Comparison of ENCODE assay signal across 1 cellular context in genomic region chr13:97339019-97339988, GRCh38.
TF ChIP-seq lines count a peak whose summit lies in the region.

No MANE protein-coding gene starts in this region.

TF ChIP-seq in GM23338, 12 proteins besides CTCF, POLR2A, EP300 and RAD21 (continued from another document):
- TF ChIP-seq, protein P1, sequence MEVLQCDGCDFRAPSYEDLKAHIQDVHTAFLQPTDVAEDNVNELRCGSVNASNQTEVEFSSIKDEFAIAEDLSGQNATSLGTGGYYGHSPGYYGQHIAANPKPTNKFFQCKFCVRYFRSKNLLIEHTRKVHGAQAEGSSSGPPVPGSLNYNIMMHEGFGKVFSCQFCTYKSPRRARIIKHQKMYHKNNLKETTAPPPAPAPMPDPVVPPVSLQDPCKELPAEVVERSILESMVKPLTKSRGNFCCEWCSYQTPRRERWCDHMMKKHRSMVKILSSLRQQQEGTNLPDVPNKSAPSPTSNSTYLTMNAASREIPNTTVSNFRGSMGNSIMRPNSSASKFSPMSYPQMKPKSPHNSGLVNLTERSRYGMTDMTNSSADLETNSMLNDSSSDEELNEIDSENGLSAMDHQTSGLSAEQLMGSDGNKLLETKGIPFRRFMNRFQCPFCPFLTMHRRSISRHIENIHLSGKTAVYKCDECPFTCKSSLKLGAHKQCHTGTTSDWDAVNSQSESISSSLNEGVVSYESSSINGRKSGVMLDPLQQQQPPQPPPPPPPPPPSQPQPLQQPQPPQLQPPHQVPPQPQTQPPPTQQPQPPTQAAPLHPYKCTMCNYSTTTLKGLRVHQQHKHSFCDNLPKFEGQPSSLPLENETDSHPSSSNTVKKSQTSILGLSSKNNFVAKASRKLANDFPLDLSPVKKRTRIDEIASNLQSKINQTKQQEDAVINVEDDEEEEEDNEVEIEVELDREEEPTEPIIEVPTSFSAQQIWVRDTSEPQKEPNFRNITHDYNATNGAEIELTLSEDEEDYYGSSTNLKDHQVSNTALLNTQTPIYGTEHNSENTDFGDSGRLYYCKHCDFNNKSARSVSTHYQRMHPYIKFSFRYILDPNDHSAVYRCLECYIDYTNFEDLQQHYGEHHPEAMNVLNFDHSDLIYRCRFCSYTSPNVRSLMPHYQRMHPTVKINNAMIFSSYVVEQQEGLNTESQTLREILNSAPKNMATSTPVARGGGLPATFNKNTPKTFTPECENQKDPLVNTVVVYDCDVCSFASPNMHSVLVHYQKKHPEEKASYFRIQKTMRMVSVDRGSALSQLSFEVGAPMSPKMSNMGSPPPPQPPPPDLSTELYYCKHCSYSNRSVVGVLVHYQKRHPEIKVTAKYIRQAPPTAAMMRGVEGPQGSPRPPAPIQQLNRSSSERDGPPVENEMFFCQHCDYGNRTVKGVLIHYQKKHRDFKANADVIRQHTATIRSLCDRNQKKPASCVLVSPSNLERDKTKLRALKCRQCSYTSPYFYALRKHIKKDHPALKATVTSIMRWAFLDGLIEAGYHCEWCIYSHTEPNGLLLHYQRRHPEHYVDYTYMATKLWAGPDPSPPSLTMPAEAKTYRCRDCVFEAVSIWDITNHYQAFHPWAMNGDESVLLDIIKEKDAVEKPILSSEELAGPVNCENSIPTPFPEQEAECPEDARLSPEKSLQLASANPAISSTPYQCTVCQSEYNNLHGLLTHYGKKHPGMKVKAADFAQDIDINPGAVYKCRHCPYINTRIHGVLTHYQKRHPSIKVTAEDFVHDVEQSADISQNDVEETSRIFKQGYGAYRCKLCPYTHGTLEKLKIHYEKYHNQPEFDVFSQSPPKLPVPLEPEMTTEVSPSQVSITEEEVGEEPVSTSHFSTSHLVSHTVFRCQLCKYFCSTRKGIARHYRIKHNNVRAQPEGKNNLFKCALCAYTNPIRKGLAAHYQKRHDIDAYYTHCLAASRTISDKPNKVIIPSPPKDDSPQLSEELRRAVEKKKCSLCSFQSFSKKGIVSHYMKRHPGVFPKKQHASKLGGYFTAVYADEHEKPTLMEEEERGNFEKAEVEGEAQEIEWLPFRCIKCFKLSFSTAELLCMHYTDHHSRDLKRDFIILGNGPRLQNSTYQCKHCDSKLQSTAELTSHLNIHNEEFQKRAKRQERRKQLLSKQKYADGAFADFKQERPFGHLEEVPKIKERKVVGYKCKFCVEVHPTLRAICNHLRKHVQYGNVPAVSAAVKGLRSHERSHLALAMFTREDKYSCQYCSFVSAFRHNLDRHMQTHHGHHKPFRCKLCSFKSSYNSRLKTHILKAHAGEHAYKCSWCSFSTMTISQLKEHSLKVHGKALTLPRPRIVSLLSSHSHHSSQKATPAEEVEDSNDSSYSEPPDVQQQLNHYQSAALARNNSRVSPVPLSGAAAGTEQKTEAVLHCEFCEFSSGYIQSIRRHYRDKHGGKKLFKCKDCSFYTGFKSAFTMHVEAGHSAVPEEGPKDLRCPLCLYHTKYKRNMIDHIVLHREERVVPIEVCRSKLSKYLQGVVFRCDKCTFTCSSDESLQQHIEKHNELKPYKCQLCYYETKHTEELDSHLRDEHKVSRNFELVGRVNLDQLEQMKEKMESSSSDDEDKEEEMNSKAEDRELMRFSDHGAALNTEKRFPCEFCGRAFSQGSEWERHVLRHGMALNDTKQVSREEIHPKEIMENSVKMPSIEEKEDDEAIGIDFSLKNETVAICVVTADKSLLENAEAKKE (CRISPR knock-in tag; IDR thresholded peaks at IDR 0.05), result no peak
- TF ChIP-seq ZNF331 (CRISPR knock-in tag; IDR thresholded peaks at IDR 0.05; ENCODE audit: low read depth) (no peak), CREB1 (CRISPR knock-in tag; IDR thresholded peaks at IDR 0.05; ENCODE audit: low read depth) (no peak), ZNF114 (CRISPR knock-in tag; IDR thresholded peaks at IDR 0.05) (no peak), STAT1 (IDR thresholded peaks at IDR 0.05; ENCODE audit: unreplicated experiment) (no peak), NANOG (IDR thresholded peaks at IDR 0.05; ENCODE audit: borderline replicate concordance) (no peak), POLR2AphosphoS5 (IDR thresholded peaks at IDR 0.05; ENCODE audit: low read depth) (no peak), ETS1 (IDR thresholded peaks at IDR 0.05) (no peak)
- TF ChIP-seq, protein P2, sequence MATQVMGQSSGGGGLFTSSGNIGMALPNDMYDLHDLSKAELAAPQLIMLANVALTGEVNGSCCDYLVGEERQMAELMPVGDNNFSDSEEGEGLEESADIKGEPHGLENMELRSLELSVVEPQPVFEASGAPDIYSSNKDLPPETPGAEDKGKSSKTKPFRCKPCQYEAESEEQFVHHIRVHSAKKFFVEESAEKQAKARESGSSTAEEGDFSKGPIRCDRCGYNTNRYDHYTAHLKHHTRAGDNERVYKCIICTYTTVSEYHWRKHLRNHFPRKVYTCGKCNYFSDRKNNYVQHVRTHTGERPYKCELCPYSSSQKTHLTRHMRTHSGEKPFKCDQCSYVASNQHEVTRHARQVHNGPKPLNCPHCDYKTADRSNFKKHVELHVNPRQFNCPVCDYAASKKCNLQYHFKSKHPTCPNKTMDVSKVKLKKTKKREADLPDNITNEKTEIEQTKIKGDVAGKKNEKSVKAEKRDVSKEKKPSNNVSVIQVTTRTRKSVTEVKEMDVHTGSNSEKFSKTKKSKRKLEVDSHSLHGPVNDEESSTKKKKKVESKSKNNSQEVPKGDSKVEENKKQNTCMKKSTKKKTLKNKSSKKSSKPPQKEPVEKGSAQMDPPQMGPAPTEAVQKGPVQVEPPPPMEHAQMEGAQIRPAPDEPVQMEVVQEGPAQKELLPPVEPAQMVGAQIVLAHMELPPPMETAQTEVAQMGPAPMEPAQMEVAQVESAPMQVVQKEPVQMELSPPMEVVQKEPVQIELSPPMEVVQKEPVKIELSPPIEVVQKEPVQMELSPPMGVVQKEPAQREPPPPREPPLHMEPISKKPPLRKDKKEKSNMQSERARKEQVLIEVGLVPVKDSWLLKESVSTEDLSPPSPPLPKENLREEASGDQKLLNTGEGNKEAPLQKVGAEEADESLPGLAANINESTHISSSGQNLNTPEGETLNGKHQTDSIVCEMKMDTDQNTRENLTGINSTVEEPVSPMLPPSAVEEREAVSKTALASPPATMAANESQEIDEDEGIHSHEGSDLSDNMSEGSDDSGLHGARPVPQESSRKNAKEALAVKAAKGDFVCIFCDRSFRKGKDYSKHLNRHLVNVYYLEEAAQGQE (IDR thresholded peaks at IDR 0.05; ENCODE audit: unreplicated experiment), result no peak
